Comparison of ENCODE assay signal across 24 cellular contexts in genomic region chr2:163565192-163565591, GRCh38.
A peak's percentile ranks its signal among the peaks of the same experiment; 100 is the strongest.
DNase-seq lines count a peak whose midpoint lies in the region; FAIRE-seq and TF ChIP-seq lines count a peak whose summit lies in the region.
"Had no signal": no experiment of that assay in that cellular context is flagged by ENCODE, and none has a peak within 500 bp of the region (broad histone marks: within the 10 kb centered on the region; RNA-seq: fewer than 3 reads in every experiment).

No MANE protein-coding gene starts in this region.

- no peaks in the 10 kb centered on the region for H3K4me1 ChIP-seq in GM23248 (ENCODE audit: insufficient read depth)
- H3K4me1 ChIP-seq in OCI-LY3 (ENCODE audit: low read length) = no peaks in the 10 kb centered on the region
- no peaks in the 10 kb centered on the region for H3K4me1 ChIP-seq in keratinocyte (ENCODE audit: control insufficient read depth, extremely low read depth, insufficient read depth, low read length)
- H3K4me1 ChIP-seq: lower lobe of right lung, tibial nerve had no signal

- in situ Hi-C loops in GM23248 (cut with MboI) = no loop called here

- dilution Hi-C loops in keratinocyte (cut with MboI; ENCODE audit: extremely low pct_ligation_motif_present, low sequenced_read_pairs) = no loop called here

- no peaks in the 10 kb centered on the region for H3F3A ChIP-seq in GM23248 (ENCODE audit: insufficient read depth)

- no peaks in the 10 kb centered on the region for H3K9me2 ChIP-seq in GM23248 (ENCODE audit: insufficient read depth)

- H3K9ac ChIP-seq in GM23248 (no peak overlapping the region), OCI-LY3 (ENCODE audit: low read length) (no peak overlapping the region), keratinocyte (ENCODE audit: control insufficient read depth, extremely low read depth, insufficient read depth, low read length) (no peak overlapping the region)

- 52 to 79% methylated on average over 1 of the region's 1 CpG for WGBS in GM23248 (ENCODE audit: low coverage in 1 of 2, low lambda C conversion rate in 2 of 2, missing lambda C conversion rate in 2 of 2), 2 experiments

- H3K36me3 ChIP-seq in GM23248 (ENCODE audit: low read depth) (no peaks in the 10 kb centered on the region), OCI-LY3 (replicated peaks; ENCODE audit: low read depth, low read length) (no peaks in the 10 kb centered on the region), keratinocyte (ENCODE audit: control insufficient read depth in 2 of 2, extremely low read depth in 1 of 2, insufficient read depth in 2 of 2, low read length in 2 of 2) (no peaks in the 10 kb centered on the region)
- H3K36me3 ChIP-seq: lower lobe of right lung, tibial nerve had no signal

- DNase-seq in GM23248 (peak; percentile 47), amniotic epithelial cell (ENCODE audit: low read depth) (peak; percentile 5), keratinocyte (ENCODE audit: low read depth, low spot score) (no peak), T1000 (lab: John Stamatoyannopoulos, UW) (no peak), erythroblast (lab: John Stamatoyannopoulos, UW) (no peak), HuH-7 (ENCODE audit: low spot score) (no peak)
- DNase-seq: activated CD4-positive, alpha-beta T cell treated with anti-CD3 and anti-CD28 coated beads for 4 hours; activated gamma-delta T cell treated with Interleukin-2 at 50 U/mL for 16 hours; activated T-cell treated with anti-CD3 and anti-CD28 coated beads, Interleukin-2, amount 50 U/mL, for 1 hour; cerebellar nuclear complex; DMS79; IMR-90; lower lobe of right lung; mucosa of descending colon; NCI-H1092 treated with DMSO at 0.1 percent for 48 hours; NCI-H1930; NCI-H526; retina; RPMI8226; small intestine; stimulated activated CD8-positive, alpha-beta memory T cell treated with anti-CD3 and anti-CD28 coated beads, Interleukin-4, amount 100 ng/mL, for 48 hours; T-helper 2 cell had no signal

- FAIRE-seq in keratinocyte (lab: Jason Lieb, UNC) = no peak
- FAIRE-seq: small intestine had no signal

- H3K9me3 ChIP-seq in GM23248 (ENCODE audit: low read depth) (no peaks in the 10 kb centered on the region), OCI-LY3 (ENCODE audit: insufficient read depth, low read length) (no peaks in the 10 kb centered on the region), keratinocyte (ENCODE audit: control insufficient read depth, low read depth, low read length) (no peaks in the 10 kb centered on the region)
- H3K9me3 ChIP-seq: lower lobe of right lung, mucosa of descending colon, tibial nerve had no signal

- H3K4me2 ChIP-seq in GM23248 (ENCODE audit: unreplicated experiment) = no peak overlapping the region
- no peak overlapping the region for H3K4me2 ChIP-seq in OCI-LY3 (ENCODE audit: low read length)
- no peak overlapping the region for H3K4me2 ChIP-seq in keratinocyte (ENCODE audit: control insufficient read depth, extremely low read depth, insufficient read depth, low read depth, low read length)

- no peak for TF ChIP-seq POLR2A in erythroblast (IDR thresholded peaks at IDR 0.05; ENCODE audit: low read length)

- H2AFZ ChIP-seq in GM23248 (no peak overlapping the region), OCI-LY3 (ENCODE audit: low read depth, low read length) (no peak overlapping the region), keratinocyte (ENCODE audit: control insufficient read depth, low read length) (no peak overlapping the region)

- no peaks in the 10 kb centered on the region for H3K79me2 ChIP-seq in GM23248 (ENCODE audit: insufficient read depth)
- H3K79me2 ChIP-seq in OCI-LY3 (ENCODE audit: low read length) = no peaks in the 10 kb centered on the region
- H3K79me2 ChIP-seq in keratinocyte (ENCODE audit: control insufficient read depth, insufficient read depth, low read length) = no peaks in the 10 kb centered on the region

- H3K4me3 ChIP-seq in GM23248 (no peak overlapping the region), OCI-LY3 (ENCODE audit: low read length) (no peak overlapping the region), keratinocyte (ENCODE audit: control insufficient read depth in 2 of 3, extremely low read depth in 1 of 3, insufficient read depth in 2 of 3, low read depth in 1 of 3, low read length in 3 of 3) (no peak overlapping the region)
- H3K4me3 ChIP-seq: lower lobe of right lung, mucosa of descending colon, tibial nerve had no signal

- H4K20me1 ChIP-seq in GM23248 (ENCODE audit: insufficient read depth) (no peaks in the 10 kb centered on the region), OCI-LY3 (ENCODE audit: insufficient read depth, low read length) (no peaks in the 10 kb centered on the region), keratinocyte (ENCODE audit: control insufficient read depth, extremely low read depth, insufficient read depth, low read length) (no peaks in the 10 kb centered on the region)

- no peak overlapping the region for H3K27ac ChIP-seq in GM23248
- H3K27ac ChIP-seq in OCI-LY3 (ENCODE audit: low read length) = no peak overlapping the region
- H3K27ac ChIP-seq in keratinocyte (ENCODE audit: control insufficient read depth, insufficient read depth, low read length) = no peak overlapping the region
- H3K27ac ChIP-seq: lower lobe of right lung, tibial nerve had no signal

- no peaks in the 10 kb centered on the region for H3K9me1 ChIP-seq in keratinocyte (ENCODE audit: control insufficient read depth, extremely low read depth, insufficient read depth, low read length)

- H3K27me3 ChIP-seq in GM23248 (replicated peaks; ENCODE audit: insufficient read depth) = no peaks in the 10 kb centered on the region
- no peaks in the 10 kb centered on the region for H3K27me3 ChIP-seq in OCI-LY3 (ENCODE audit: low read depth, low read length)
- H3K27me3 ChIP-seq in keratinocyte (ENCODE audit: control insufficient read depth, extremely low read depth, insufficient read depth, low read length) = no peaks in the 10 kb centered on the region
- H3K27me3 ChIP-seq: tibial nerve had no signal

- TF ChIP-seq CTCF in OCI-LY3 (IDR thresholded peaks at IDR 0.05; ENCODE audit: low read depth, low read length) (peak; percentile 11), keratinocyte (optimal IDR thresholded peaks at IDR 0.05 in 1 of 3, IDR thresholded peaks at IDR 0.05 in 1 of 3, conservative IDR thresholded peaks at IDR 0.05 in 1 of 3; ENCODE audit: extremely low read depth in 1 of 3, insufficient read depth in 2 of 3, low read length in 3 of 3) (peak in 2 of 3 experiments; percentile 12 to 40)

Comparison
In these comparisons a context has a peak if more than half of its experiments do, and no peak if none do; other contexts are left out.
1. DNase-seq: peak in GM23248 (single experiment) and amniotic epithelial cell (single experiment); none in keratinocyte (single experiment), T1000 (single experiment), erythroblast (0 of 2) and HuH-7 (single experiment).